Comparison of ENCODE assay signal across 27 cellular contexts in genomic region chr1:238377280-238377919, GRCh38.
DNase-seq lines count a peak whose midpoint lies in the region; ATAC-seq and TF ChIP-seq lines count a peak whose summit lies in the region.
"Had no signal": no experiment of that assay in that cellular context is flagged by ENCODE, and none has a peak within 500 bp of the region (broad histone marks: within the 10 kb centered on the region; RNA-seq: fewer than 3 reads in every experiment).

No MANE protein-coding gene starts in this region.

- ATAC-seq in WTC11, result peak; percentile 68
- ATAC-seq: GM12878, HCT116, K562 had no signal

- no peak overlapping the region for H4K91ac ChIP-seq in H9 (ENCODE audit: insufficient read length, low read depth, low read length)

- no peak overlapping the region for H3K4ac ChIP-seq in H9 (ENCODE audit: low read depth, low read length)

- no peak overlapping the region for H2AK5ac ChIP-seq in H9 (ENCODE audit: insufficient read length, low read length)

- H3K23me2 ChIP-seq in H9 (ENCODE audit: insufficient read length, low read depth, low read length, poor library complexity, severe bottlenecking), result no peaks in the 10 kb centered on the region

- H3K36me3 ChIP-seq in iPS-20b (ENCODE audit: insufficient read depth, low read depth, low read length), result no peaks in the 10 kb centered on the region
- no peaks in the 10 kb centered on the region for H3K36me3 ChIP-seq in CD4-positive, alpha-beta memory T cell (ENCODE audit: insufficient read depth, low read length)
- H3K36me3 ChIP-seq: BLaER1, SJSA1 had no signal

- H3K4me1 ChIP-seq in H9 (ENCODE audit: insufficient read depth, low read length), result peaks cover 16% of the 10 kb centered on the region; the same call in 1 of the 2 replicates
- peaks cover 29% of the 10 kb centered on the region for H3K4me1 ChIP-seq in iPS-20b (ENCODE audit: insufficient read depth, low read length)
- H3K4me1 ChIP-seq in CD4-positive, alpha-beta memory T cell (ENCODE audit: insufficient read depth, low read length), result no peaks in the 10 kb centered on the region
- H3K4me1 ChIP-seq: BLaER1, SJSA1 had no signal

- no peaks in the 10 kb centered on the region for H3K79me2 ChIP-seq in H9 (ENCODE audit: insufficient read depth, low read length)

- H3K4me1 Mint-ChIP-seq in H9 (peaks cover 39 to 46% of the 10 kb centered on the region in 2 experiments), WTC11 (peaks cover 57% of the 10 kb centered on the region)
- no peaks in the 10 kb centered on the region for H3K4me1 Mint-ChIP-seq in CD4-positive, alpha-beta memory T cell
- H3K4me1 Mint-ChIP-seq: CD4-positive, CD25-positive, alpha-beta regulatory T cell had no signal

- H3K9me3 ChIP-seq in H9 (ENCODE audit: control insufficient read depth, low read depth, low read length), result no peaks in the 10 kb centered on the region
- no peaks in the 10 kb centered on the region for H3K9me3 ChIP-seq in iPS-20b (ENCODE audit: insufficient read depth, low read depth, low read length)
- H3K9me3 ChIP-seq in CD4-positive, alpha-beta memory T cell (ENCODE audit: control insufficient read depth in 1 of 2, low read length in 2 of 2), result no peaks in the 10 kb centered on the region
- H3K9me3 ChIP-seq: BLaER1 had no signal

- H3K18ac ChIP-seq in H9 (ENCODE audit: insufficient read length, low read depth, low read length), result no peak overlapping the region

- H3K27me3 ChIP-seq in H9 (ENCODE audit: insufficient read depth, low read length) (no peaks in the 10 kb centered on the region), iPS-20b (ENCODE audit: insufficient read depth, low read length) (no peaks in the 10 kb centered on the region)
- H3K27me3 ChIP-seq in CD4-positive, alpha-beta memory T cell (ENCODE audit: insufficient read depth, low read length), result no peaks in the 10 kb centered on the region
- H3K27me3 ChIP-seq: BLaER1, SJSA1 had no signal

- H4K5ac ChIP-seq in H9 (ENCODE audit: insufficient read length, low read depth, low read length), result no peak overlapping the region

- H3K27ac ChIP-seq in H9 (ENCODE audit: insufficient read length, low read depth, low read length), result peak overlapping the region; percentile 92
- H3K27ac ChIP-seq in iPS-20b (ENCODE audit: low read length), result peak overlapping the region; percentile 59
- H3K27ac ChIP-seq in CD4-positive, alpha-beta memory T cell (ENCODE audit: low read depth, low read length), result no peak overlapping the region
- no peak overlapping the region for H3K27ac ChIP-seq in RWPE1
- H3K27ac ChIP-seq: BLaER1, GM23248, HL-60, PC-9, SJSA1 had no signal

- H3K9ac ChIP-seq in H9 (ENCODE audit: extremely low read depth, insufficient read length, low read length), result no peak overlapping the region
- H3K9ac ChIP-seq in iPS-20b (ENCODE audit: low read depth, low read length), result peak overlapping the region; percentile 36
- H3K9ac ChIP-seq: BLaER1, GM23248 had no signal

- DNase-seq in H9 (peak; percentile 56), WTC11 (ENCODE audit: low spot score) (peak; percentile 30), middle frontal gyrus (ENCODE audit: extremely low spot score, low spot score) (no peak), RWPE1 (ENCODE audit: low spot score) (no peak), superior temporal gyrus (ENCODE audit: extremely low spot score) (no peak)
- no peak for DNase-seq in CD4-positive, alpha-beta memory T cell
- DNase-seq: CD4-positive, CD25-positive, alpha-beta regulatory T cell; DMS53; GDM1; GM23248; MV-4-11; NCI-H1105; NCI-H146; NCI-H1930; NCI-H2107; NCI-H524 treated with DMSO at 0.1 percent for 48 hours; NCI-H82; NK-92 treated with Interleukin-12 subunit alpha and Interleukin-12 subunit beta, amount 100 ng/mL, for 24 hours; PC-9; Right ventricle myocardium superior had no signal

- H2BK20ac ChIP-seq in H9 (ENCODE audit: low read depth, low read length, poor library complexity, severe bottlenecking), result no peak overlapping the region

- H3T11ph ChIP-seq in H9 (ENCODE audit: low read length), result no peak overlapping the region

- H3K27ac Mint-ChIP-seq in H9 (peak overlapping the region; percentile 85 to 96 (median 89)), WTC11 (peak overlapping the region; percentile 96)
- H3K27ac Mint-ChIP-seq in CD4-positive, alpha-beta memory T cell, result no peak overlapping the region
- H3K27ac Mint-ChIP-seq: CD4-positive, CD25-positive, alpha-beta regulatory T cell had no signal

- no CpG with 5 or more reads among the region's 7 CpGs for WGBS in H9 (ENCODE audit: extremely low coverage, insufficient read length, low lambda C conversion rate)

- POLR2A ChIA-PET in WTC11 (lab: Charles Lee), result no interaction called here
- POLR2A ChIA-PET in CD4-positive, alpha-beta memory T cell (lab: Charles Lee; ENCODE audit: partially characterized antibody), result no interaction called here
- POLR2A ChIA-PET in RWPE1 (lab: Yijun Ruan, JAX; ENCODE audit: low non-redundant PET), result no interaction called here

- H3K36me3 Mint-ChIP-seq in H9 (ENCODE audit: insufficient read depth in 1 of 3, low read depth in 3 of 3), result peaks cover 0 to 10% (median 0%) of the 10 kb centered on the region in 3 experiments; a peak in 4 of 7 replicates
- peaks cover 3% of the 10 kb centered on the region; the same call in 1 of the 2 replicates for H3K36me3 Mint-ChIP-seq in WTC11
- H3K36me3 Mint-ChIP-seq in CD4-positive, alpha-beta memory T cell, result no peaks in the 10 kb centered on the region
- H3K36me3 Mint-ChIP-seq: CD4-positive, CD25-positive, alpha-beta regulatory T cell had no signal

- H3K4me2 ChIP-seq in H9 (ENCODE audit: insufficient read depth, insufficient read length, low read length), result peak overlapping the region; percentile 37
- H3K4me2 ChIP-seq: BLaER1, PC-9 had no signal

- no peak overlapping the region for H2BK5ac ChIP-seq in H9 (ENCODE audit: insufficient read length, low read length)

- H3K23ac ChIP-seq in H9 (ENCODE audit: insufficient read length, low read depth, low read length), result no peak overlapping the region

- H2BK12ac ChIP-seq in H9 (ENCODE audit: insufficient read length, low read depth, low read length), result no peak overlapping the region

- H3K27me3 Mint-ChIP-seq in H9 (ENCODE audit: low read depth) (no peaks in the 10 kb centered on the region), WTC11 (ENCODE audit: low read depth) (no peaks in the 10 kb centered on the region)
- no peaks in the 10 kb centered on the region for H3K27me3 Mint-ChIP-seq in CD4-positive, alpha-beta memory T cell
- H3K27me3 Mint-ChIP-seq: CD4-positive, CD25-positive, alpha-beta regulatory T cell had no signal

- H3K4me3 Mint-ChIP-seq in H9 (peak overlapping the region in 1 of 2 experiments; percentile 3; a peak in 1 of 5 replicates), WTC11 (no peak overlapping the region; the same call in 1 of the 2 replicates)
- H3K4me3 Mint-ChIP-seq in CD4-positive, alpha-beta memory T cell, result no peak overlapping the region
- H3K4me3 Mint-ChIP-seq: CD4-positive, CD25-positive, alpha-beta regulatory T cell had no signal

- H3K14ac ChIP-seq in H9 (ENCODE audit: insufficient read depth, low read length), result no peak overlapping the region

- H2BK120ac ChIP-seq in H9 (ENCODE audit: low read depth, low read length, poor library complexity, severe bottlenecking), result no peak overlapping the region

- H3K79me1 ChIP-seq in H9 (ENCODE audit: insufficient read depth, low read depth, low read length, poor library complexity, severe bottlenecking), result no peaks in the 10 kb centered on the region

- peak overlapping the region; percentile 1; the same call in 1 of the 2 replicates for H3K4me3 ChIP-seq in iPS-20b (ENCODE audit: low read length)
- H3K4me3 ChIP-seq in CD4-positive, alpha-beta memory T cell (ENCODE audit: low read length in 2 of 2), result no peak overlapping the region
- H3K4me3 ChIP-seq: BLaER1, GM12878, GM23248, K562, PC-9, SJSA1 had no signal

- TF ChIP-seq CTCF in H9 (conservative IDR thresholded peaks at IDR 0.05) (peak; percentile 24; the same call in 2 of the 3 replicates), WTC11 (IDR thresholded peaks at IDR 0.05) (no peak), RWPE1 (conservative IDR thresholded peaks at IDR 0.05; ENCODE audit: low read depth) (no peak)

- H4K8ac ChIP-seq in H9 (replicated peaks; ENCODE audit: insufficient read length, low read depth, low read length), result no peak overlapping the region

- intact Hi-C loops in CD4-positive, alpha-beta memory T cell (cut with micrococcal nuclease), result no loop called here

- H3K56ac ChIP-seq in H9 (ENCODE audit: insufficient read length, low read depth, low read length), result peak overlapping the region; percentile 84

- CTCF ChIA-PET in WTC11 (lab: Charles Lee), result interaction anchor here (1.1 kb wide), 1 partner anchor 526 kb away, joined by 4 read pairs; no protein-coding TSS in a partner anchor
- CTCF ChIA-PET in CD4-positive, alpha-beta memory T cell (lab: Charles Lee; ENCODE audit: partially characterized antibody), result no interaction called here
- CTCF ChIA-PET in RWPE1 (lab: Yijun Ruan, JAX), result no interaction called here

- no peaks in the 10 kb centered on the region for H4K20me1 ChIP-seq in H9 (ENCODE audit: control insufficient read depth, insufficient read depth, insufficient read length)
- H4K20me1 ChIP-seq: BLaER1 had no signal

- H2BK15ac ChIP-seq in H9 (ENCODE audit: low read depth, low read length), result no peak overlapping the region

- H2AFZ ChIP-seq in H9 (ENCODE audit: low read length), result no peak overlapping the region
- H2AFZ ChIP-seq: GM23248, PC-9 had no signal

- H3K9me3 Mint-ChIP-seq in H9, result peaks cover 0 to 2% of the 10 kb centered on the region in 2 experiments; a peak in 1 of 5 replicates
- H3K9me3 Mint-ChIP-seq in WTC11, result peaks cover 3% of the 10 kb centered on the region; the same call in 1 of the 2 replicates
- peaks cover 0 to 14% (median 6%) of the 10 kb centered on the region in 8 donors for H3K9me3 Mint-ChIP-seq in CD4-positive, alpha-beta memory T cell

TF ChIP-seq in WTC11, 78 proteins besides CTCF, POLR2A, EP300 and RAD21 (continues in another document):
- TF ChIP-seq HMGA2 (CRISPR knock-in tag; IDR thresholded peaks at IDR 0.05), result no peak
- no peak for TF ChIP-seq SP1 (CRISPR knock-in tag; conservative IDR thresholded peaks at IDR 0.05)
- TF ChIP-seq ZNF425 (CRISPR knock-in tag; conservative IDR thresholded peaks at IDR 0.05), result 0 out of 2 replicates have a peak, but pooled peaks have one; percentile 38

Comparison
In these comparisons a context has a peak if more than half of its experiments do, and no peak if none do; other contexts are left out.
1. DNase-seq: peak in H9 (single experiment) and WTC11 (single experiment); none in CD4-positive, alpha-beta memory T cell (0 of 5), middle frontal gyrus (single experiment), RWPE1 (single experiment) and superior temporal gyrus (single experiment).
2. H3K27ac ChIP-seq: peak in H9 (single experiment) and iPS-20b (single experiment); none in CD4-positive, alpha-beta memory T cell (single experiment) and RWPE1 (single experiment).
3. H3K27ac Mint-ChIP-seq: peak in H9 (3 of 3) and WTC11 (single experiment); none in CD4-positive, alpha-beta memory T cell (0 of 7).